Comparison of ENCODE assay signal across 28 cellular contexts in the genomic region with DNA sequence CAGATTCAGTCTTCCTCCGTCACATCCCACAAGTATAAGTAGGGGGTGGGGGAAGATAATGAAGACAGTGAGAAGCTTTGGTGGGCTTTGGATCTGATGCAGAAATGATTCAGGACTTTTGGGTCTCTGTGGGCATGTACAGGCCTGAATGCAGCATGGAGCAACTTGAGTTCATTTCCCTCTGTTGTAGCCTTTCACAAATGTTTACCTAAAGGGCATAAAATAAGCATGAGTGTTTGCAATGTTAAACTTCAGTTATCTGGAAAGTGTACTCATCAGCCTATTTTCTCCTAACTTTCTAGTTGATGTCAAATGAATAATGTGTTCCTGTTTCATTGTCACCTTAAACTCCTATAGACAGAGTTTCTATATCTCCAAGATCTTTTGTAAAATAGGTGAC.
"Had no signal": no experiment of that assay in that cellular context is flagged by ENCODE, and none has a peak within 500 bp of the region (broad histone marks: within the 10 kb centered on the region; RNA-seq: fewer than 3 reads in every experiment).

No MANE protein-coding gene starts in this region.

- H3K36me3 ChIP-seq: esophagus squamous epithelium, gastroesophageal sphincter, sigmoid colon, upper lobe of left lung had no signal

- H3K36me3 Mint-ChIP-seq: naive thymus-derived CD4-positive, alpha-beta T cell; stimulated activated naive B cell treated with anti-CD40 and anti-IgM and Interleukin-4, amounts not matched to agents 10 μg/mL and 1 μg/mL and 100 μg/mL, for 72 hours had no signal

- ATAC-seq: activated T-cell treated with anti-CD3 and anti-CD28 coated beads, Interleukin-2, amount 50 U/mL, for 4 hours; gastroesophageal sphincter; left colon; naive thymus-derived CD4-positive, alpha-beta T cell; stimulated activated naive B cell treated with anti-CD40 and anti-IgM and Interleukin-4, amounts not matched to agents 10 μg/mL and 1 μg/mL and 100 μg/mL, for 72 hours had no signal

- H3K4me1 ChIP-seq: testis had no signal

- H3K4me3 Mint-ChIP-seq: activated B cell treated with CpG ODN at 0.5 μM for 24 hours; activated naive CD8-positive, alpha-beta T cell; activated T-cell treated with anti-CD3 and anti-CD28 coated beads, Interleukin-2, amount 50 U/mL, for 4 hours; central memory CD8-positive, alpha-beta T cell; naive thymus-derived CD4-positive, alpha-beta T cell; neural crest cell; stimulated activated naive B cell treated with anti-CD40 and anti-IgM and Interleukin-4, amounts not matched to agents 10 μg/mL and 1 μg/mL and 100 μg/mL, for 72 hours had no signal

- H3K9me3 Mint-ChIP-seq: activated B cell treated with CpG ODN at 0.5 μM for 24 hours; activated T-cell treated with anti-CD3 and anti-CD28 coated beads, Interleukin-2, amount 50 U/mL, for 4 hours; activated T-helper 2 cell treated with anti-CD3 and anti-CD28 coated beads, Interferon-gamma antibody, Interleukin-2, Interleukin-4, amounts not matched to agents 10 μg/mL and 5 μg/mL and 100 μg/mL, durations not matched to agents 14 hours and 24 hours and 36 hours; central memory CD8-positive, alpha-beta T cell; neural crest cell; stimulated activated naive B cell treated with anti-CD40 and anti-IgM and Interleukin-4, amounts not matched to agents 10 μg/mL and 1 μg/mL and 100 μg/mL, for 72 hours had no signal

- H3K9me3 ChIP-seq: esophagus squamous epithelium, gastroesophageal sphincter, sigmoid colon, testis, upper lobe of left lung had no signal

- H3K27me3 ChIP-seq: dorsolateral prefrontal cortex, esophagus squamous epithelium, gastroesophageal sphincter, sigmoid colon, testis, upper lobe of left lung had no signal

- H3K4me1 Mint-ChIP-seq: activated B cell treated with CpG ODN at 0.5 μM for 24 hours; central memory CD8-positive, alpha-beta T cell; stimulated activated naive B cell treated with anti-CD40 and anti-IgM and Interleukin-4, amounts not matched to agents 10 μg/mL and 1 μg/mL and 100 μg/mL, for 72 hours had no signal

- DNase-seq: activated B cell treated with CpG ODN at 0.5 μM for 24 hours; activated CD4-positive, alpha-beta T cell treated with anti-CD3 and anti-CD28 coated beads for 4 hours; activated CD4-positive, alpha-beta T cell treated with anti-CD3 and anti-CD28 coated beads, Interleukin-2, amount 50 U/mL, for 48 hours; activated CD8-positive, alpha-beta memory T cell treated with anti-CD3 and anti-CD28 coated beads, Interleukin-2, amount 50 U/mL, for 48 hours; activated naive CD4-positive, alpha-beta T cell; activated T-cell treated with anti-CD3 and anti-CD28 coated beads, Interleukin-2, amount 50 U/mL, for 4 hours; dorsolateral prefrontal cortex; esophagus squamous epithelium; head of caudate nucleus; islet precursor cell; left colon; naive thymus-derived CD4-positive, alpha-beta T cell; occipital lobe; posterior cingulate gyrus; sigmoid colon; stimulated activated CD4-positive, alpha-beta T cell treated with anti-CD3 and anti-CD28 coated beads, Interleukin-15, amount 100 ng/mL, for 24 hours; stimulated activated CD8-positive, alpha-beta memory T cell treated with anti-CD3 and anti-CD28 coated beads, Interleukin-4, amount 100 ng/mL, for 48 hours; stimulated activated naive B cell treated with anti-CD40 and anti-IgM and Interleukin-4, amounts not matched to agents 10 μg/mL and 1 μg/mL and 100 μg/mL, for 72 hours; T-helper 9 cell; testis; upper lobe of left lung had no signal

- H3K27me3 Mint-ChIP-seq: activated B cell treated with CpG ODN at 0.5 μM for 24 hours; central memory CD8-positive, alpha-beta T cell had no signal

- H3K4me3 ChIP-seq: dorsolateral prefrontal cortex, esophagus squamous epithelium, gastroesophageal sphincter, lung, sigmoid colon, smooth muscle cell, testis, upper lobe of left lung had no signal

- H3K27ac Mint-ChIP-seq: activated B cell treated with CpG ODN at 0.5 μM for 24 hours; activated naive CD8-positive, alpha-beta T cell; activated T-helper 2 cell treated with anti-CD3 and anti-CD28 coated beads, Interferon-gamma antibody, Interleukin-2, Interleukin-4, amounts not matched to agents 10 μg/mL and 5 μg/mL and 100 μg/mL, durations not matched to agents 14 hours and 24 hours and 36 hours; naive thymus-derived CD4-positive, alpha-beta T cell; stimulated activated naive B cell treated with anti-CD40 and anti-IgM and Interleukin-4, amounts not matched to agents 10 μg/mL and 1 μg/mL and 100 μg/mL, for 72 hours had no signal
